Comparison of ENCODE assay signal across 8 cellular contexts in genomic region chr1:32179443-32180185, GRCh38. TPM values are rescaled to one million over a fixed set of nuclear protein-coding genes. Genes with fewer than 3 reads are reported as not detected.
DNase-seq lines count a peak whose midpoint lies in the region; ATAC-seq and TF ChIP-seq lines count a peak whose summit lies in the region.

TXLNA (plus strand) TSS chr1:32179675; CDS start chr1:32180346, 671 bp downstream.

- DNase-seq in CD4-positive, CD25-positive, alpha-beta regulatory T cell, result peak; percentile 83 to 93 (median 89)
- DNase-seq in HK-2 (ENCODE audit: unreplicated experiment), result peak; percentile 96
- peak; percentile 78 for DNase-seq in NCI-H82 treated with DMSO at 0.1 percent for 48 hours (lab: John Stamatoyannopoulos, UW; ENCODE audit: unreplicated experiment)
- DNase-seq in activated CD8-positive, alpha-beta T cell treated with anti-CD3 and anti-CD28 coated beads for 36 hours, result peak; percentile 94
- DNase-seq in ecto neural progenitor cell (ENCODE audit: low spot score), result peak; percentile 97
- peak; percentile 95 for DNase-seq in lung (ENCODE audit: low spot score)
- peak; percentile 82 to 87 (median 84) for DNase-seq in stimulated activated CD4-positive, alpha-beta T cell treated with anti-CD3 and anti-CD28 coated beads, TNF-alpha, amount 100 ng/mL, for 4 hours (ENCODE audit: low read depth in 3 of 3)

- peaks cover 47% of the 10 kb centered on the region for H3K4me1 ChIP-seq in CD4-positive, CD25-positive, alpha-beta regulatory T cell (ENCODE audit: control insufficient read depth, insufficient read depth, low read length, poor library complexity, severe bottlenecking)
- peaks cover 9 to 18% of the 10 kb centered on the region in 2 donors for H3K4me1 ChIP-seq in lung (ENCODE audit: control insufficient read depth in 2 of 2, insufficient read depth in 2 of 2, low read length in 2 of 2)

- peak within 1 kb of the TSS; percentile 85 for H3K27ac ChIP-seq in CD4-positive, CD25-positive, alpha-beta regulatory T cell (ENCODE audit: insufficient read depth, low read length, poor library complexity, severe bottlenecking)
- peak within 1 kb of the TSS; percentile 96 for H3K27ac ChIP-seq in lung (ENCODE audit: low read depth in 1 of 2, low read length in 1 of 2)

- no peaks in the 10 kb centered on the region for H3K9me3 ChIP-seq in CD4-positive, CD25-positive, alpha-beta regulatory T cell (ENCODE audit: control insufficient read depth in 2 of 2, low read length in 2 of 2)
- no peaks in the 10 kb centered on the region for H3K9me3 ChIP-seq in lung (ENCODE audit: control insufficient read depth in 2 of 2, insufficient read depth in 1 of 2, low read length in 1 of 2)

- TF ChIP-seq CTCF in activated CD8-positive, alpha-beta T cell treated with anti-CD3 and anti-CD28 coated beads for 36 hours (IDR thresholded peaks at IDR 0.05), result no peak
- no peak for TF ChIP-seq CTCF in lung (IDR thresholded peaks at IDR 0.05; ENCODE audit: control extremely low read depth, extremely low read depth)

- CTCF ChIA-PET in activated CD8-positive, alpha-beta T cell treated with anti-CD3 and anti-CD28 coated beads for 36 hours (lab: Charles Lee), result interaction anchor here (1.1 to 2.2 kb wide), 3 partner anchors 36 to 72 kb away, joined by 3 to 9 read pairs (median 8); partner anchors contain the start of gene KPNA6

- H3K4me1 Mint-ChIP-seq in CD4-positive, CD25-positive, alpha-beta regulatory T cell, result peaks cover 10 to 52% (median 32%) of the 10 kb centered on the region in 4 donors
- H3K4me1 Mint-ChIP-seq in activated CD8-positive, alpha-beta T cell treated with anti-CD3 and anti-CD28 coated beads for 36 hours (ENCODE audit: low read depth), result peaks cover 38% of the 10 kb centered on the region

- no peaks in the 10 kb centered on the region for H3K27me3 Mint-ChIP-seq in CD4-positive, CD25-positive, alpha-beta regulatory T cell
- no peaks in the 10 kb centered on the region for H3K27me3 Mint-ChIP-seq in activated CD8-positive, alpha-beta T cell treated with anti-CD3 and anti-CD28 coated beads for 36 hours

- peaks cover 15% of the 10 kb centered on the region for H3K36me3 ChIP-seq in CD4-positive, CD25-positive, alpha-beta regulatory T cell (ENCODE audit: control insufficient read depth, insufficient read depth, low read length)
- peaks cover 0 to 18% of the 10 kb centered on the region in 2 donors for H3K36me3 ChIP-seq in lung (ENCODE audit: control insufficient read depth in 2 of 2, insufficient read depth in 2 of 2, low read length in 2 of 2)

- peak within 1 kb of the TSS; percentile 83 for H3K4me3 ChIP-seq in CD4-positive, CD25-positive, alpha-beta regulatory T cell (ENCODE audit: low read depth, low read length)
- peak within 1 kb of the TSS; percentile 61 for H3K4me3 ChIP-seq in lung

- intact Hi-C loops in activated CD8-positive, alpha-beta T cell treated with anti-CD3 and anti-CD28 coated beads for 36 hours (cut with micrococcal nuclease), result no loop called here

- WGBS in lung, 2 donors, result 0 to 1% methylated on average over 54 to 79 of the region's 79 CpGs

- peaks cover 17% of the 10 kb centered on the region for H3K36me3 Mint-ChIP-seq in CD4-positive, CD25-positive, alpha-beta regulatory T cell
- peaks cover 41% of the 10 kb centered on the region for H3K36me3 Mint-ChIP-seq in activated CD8-positive, alpha-beta T cell treated with anti-CD3 and anti-CD28 coated beads for 36 hours (ENCODE audit: low read depth)

- no peaks in the 10 kb centered on the region for H3K27me3 ChIP-seq in CD4-positive, CD25-positive, alpha-beta regulatory T cell (ENCODE audit: control insufficient read depth, insufficient read depth, low read length)
- H3K27me3 ChIP-seq in lung (ENCODE audit: control insufficient read depth, insufficient read depth), result no peaks in the 10 kb centered on the region

- H3K27ac Mint-ChIP-seq in CD4-positive, CD25-positive, alpha-beta regulatory T cell, result peak within 1 kb of the TSS; percentile 90 to 96 (median 95)
- peak within 1 kb of the TSS; percentile 98 for H3K27ac Mint-ChIP-seq in activated CD8-positive, alpha-beta T cell treated with anti-CD3 and anti-CD28 coated beads for 36 hours

- H3K9me3 Mint-ChIP-seq in CD4-positive, CD25-positive, alpha-beta regulatory T cell, result peaks cover 0 to 1% (median 0%) of the 10 kb centered on the region in 7 donors
- H3K9me3 Mint-ChIP-seq in activated CD8-positive, alpha-beta T cell treated with anti-CD3 and anti-CD28 coated beads for 36 hours, result no peaks in the 10 kb centered on the region

- POLR2A ChIA-PET in activated CD8-positive, alpha-beta T cell treated with anti-CD3 and anti-CD28 coated beads for 36 hours (lab: Charles Lee), result interaction anchor here (0.6 to 8.2 kb wide), 16 partner anchors 12 to 195 kb away, joined by 3 to 141 read pairs (median 4); partner anchors contain the start of genes CCDC28B, IQCC, KHDRBS1 and KPNA6

- H3K4me3 Mint-ChIP-seq in CD4-positive, CD25-positive, alpha-beta regulatory T cell, result peak within 1 kb of the TSS; percentile 85 to 100 (median 94)
- H3K4me3 Mint-ChIP-seq in activated CD8-positive, alpha-beta T cell treated with anti-CD3 and anti-CD28 coated beads for 36 hours, result peak within 1 kb of the TSS; percentile 97

- ATAC-seq in CD4-positive, CD25-positive, alpha-beta regulatory T cell (ENCODE audit: low read depth in 2 of 2), result peak; percentile 83 to 87
- ATAC-seq in GM19438 (IDR thresholded peaks at IDR 0.05; ENCODE audit: low read depth, unreplicated experiment) (peak; percentile 84), lung (ENCODE audit: insufficient read depth, low FRiP score) (peak; percentile 94)
- ATAC-seq in activated CD8-positive, alpha-beta T cell treated with anti-CD3 and anti-CD28 coated beads for 36 hours, result peak; percentile 92

RNA-seq across cellular contexts. Expression of gene TXLNA, which starts in this region (rescaled TPM):
- 30.9 TPM for total RNA-seq in CD4-positive, CD25-positive, alpha-beta regulatory T cell
- 10 to 100 TPM; 22.4 to 30.0 (median 24.0) TPM for polyA plus RNA-seq in CD4-positive, CD25-positive, alpha-beta regulatory T cell
- 10 to 100 TPM; 71.5 to 73.3 TPM for total RNA-seq in activated CD8-positive, alpha-beta T cell treated with anti-CD3 and anti-CD28 coated beads for 36 hours
- total RNA-seq in lung, result 10 to 100 TPM; 39.1 to 55.6 TPM
- 10 to 100 TPM; 22.2 to 22.8 TPM for polyA plus RNA-seq in lung

Comparison
In these comparisons a context has a peak if more than half of its experiments do, and no peak if none do; other contexts are left out.
1. Peak in every context shown above with its lines: DNase-seq, ATAC-seq, H3K4me3 ChIP-seq and H3K27ac ChIP-seq.